1 cellular context compared by ENCODE assay signal in the genomic region with DNA sequence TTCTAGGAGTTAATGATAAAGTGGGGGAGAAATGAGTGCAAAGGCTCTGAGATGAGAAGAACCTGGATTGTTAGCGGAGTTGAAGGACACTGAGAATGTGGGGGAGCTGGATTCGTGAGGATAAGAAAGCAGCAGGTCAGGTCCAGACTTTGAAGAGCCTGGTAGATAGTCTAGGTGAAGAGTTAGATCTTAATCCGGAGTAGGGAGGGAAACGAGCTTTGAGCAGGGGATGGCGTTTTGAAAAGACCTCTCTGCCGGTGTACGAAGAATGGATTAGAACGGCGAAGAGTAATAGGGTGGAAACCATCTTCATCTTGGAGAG.
TF ChIP-seq lines count a peak whose summit lies in the region.

No MANE protein-coding gene starts in this region.

TF ChIP-seq in HepG2, 621 proteins besides CTCF, POLR2A, EP300 and RAD21 (continued from another document and continues in another):
- TF ChIP-seq, protein P1, sequence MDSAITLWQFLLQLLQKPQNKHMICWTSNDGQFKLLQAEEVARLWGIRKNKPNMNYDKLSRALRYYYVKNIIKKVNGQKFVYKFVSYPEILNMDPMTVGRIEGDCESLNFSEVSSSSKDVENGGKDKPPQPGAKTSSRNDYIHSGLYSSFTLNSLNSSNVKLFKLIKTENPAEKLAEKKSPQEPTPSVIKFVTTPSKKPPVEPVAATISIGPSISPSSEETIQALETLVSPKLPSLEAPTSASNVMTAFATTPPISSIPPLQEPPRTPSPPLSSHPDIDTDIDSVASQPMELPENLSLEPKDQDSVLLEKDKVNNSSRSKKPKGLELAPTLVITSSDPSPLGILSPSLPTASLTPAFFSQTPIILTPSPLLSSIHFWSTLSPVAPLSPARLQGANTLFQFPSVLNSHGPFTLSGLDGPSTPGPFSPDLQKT (CRISPR knock-in tag; IDR thresholded peaks at IDR 0.05; ENCODE audit: borderline replicate concordance), result no peak
- TF ChIP-seq ARNT (IDR thresholded peaks at IDR 0.05) (no peak), SALL1 (CRISPR knock-in tag; IDR thresholded peaks at IDR 0.05) (no peak), NBN (conservative IDR thresholded peaks at IDR 0.05) (0 out of 2 replicates have a peak, but pooled peaks have one; percentile 34), FLYWCH1 (CRISPR knock-in tag; IDR thresholded peaks at IDR 0.05) (0 out of 2 replicates have a peak, but pooled peaks have one; percentile 12), KLF6 (CRISPR knock-in tag; IDR thresholded peaks at IDR 0.05) (no peak), ZNF550 (CRISPR knock-in tag; IDR thresholded peaks at IDR 0.05; ENCODE audit: borderline replicate concordance) (no peak), ZNF292 (CRISPR knock-in tag; IDR thresholded peaks at IDR 0.05; ENCODE audit: borderline replicate concordance, low read depth) (0 out of 2 replicates have a peak, but pooled peaks have one; percentile 6), ZNF121 (CRISPR knock-in tag; IDR thresholded peaks at IDR 0.05) (no peak), ZSCAN22 (CRISPR knock-in tag; IDR thresholded peaks at IDR 0.05) (no peak), ZNF598 (CRISPR knock-in tag; IDR thresholded peaks at IDR 0.05; ENCODE audit: borderline replicate concordance) (peak; percentile 79; the same call in 1 of the 2 replicates), KLF9 (CRISPR knock-in tag; IDR thresholded peaks at IDR 0.05; ENCODE audit: low read depth) (no peak), NFIB (CRISPR knock-in tag; IDR thresholded peaks at IDR 0.05; ENCODE audit: borderline replicate concordance) (0 out of 2 replicates have a peak, but pooled peaks have one; percentile 22), RELA (CRISPR knock-in tag; IDR thresholded peaks at IDR 0.05) (no peak), TCF12 (IDR thresholded peaks at IDR 0.05) (no peak), TCF12 (CRISPR knock-in tag; IDR thresholded peaks at IDR 0.05) (0 out of 2 replicates have a peak, but pooled peaks have one; percentile 35), ZSCAN21 (CRISPR knock-in tag; IDR thresholded peaks at IDR 0.05; ENCODE audit: borderline replicate concordance) (no peak), PHF5A (CRISPR knock-in tag; IDR thresholded peaks at IDR 0.05; ENCODE audit: low read depth, unreplicated experiment) (peak; percentile 6), FOXJ3 (CRISPR knock-in tag; IDR thresholded peaks at IDR 0.05; ENCODE audit: borderline replicate concordance) (no peak), IRX3 (CRISPR knock-in tag; IDR thresholded peaks at IDR 0.05; ENCODE audit: borderline replicate concordance, low read depth) (no peak), TEAD2 (CRISPR knock-in tag; IDR thresholded peaks at IDR 0.05) (no peak), ZNF331 (CRISPR knock-in tag; IDR thresholded peaks at IDR 0.05) (no peak), EZH2 (conservative IDR thresholded peaks at IDR 0.05; ENCODE audit: low read depth, low read length) (no peak), ZNF768 (CRISPR knock-in tag; IDR thresholded peaks at IDR 0.05) (no peak), RBAK (CRISPR knock-in tag; IDR thresholded peaks at IDR 0.05) (no peak), HNRNPH1 (optimal IDR thresholded peaks at IDR 0.05; ENCODE audit: low read depth, low read length) (no peak)
- TF ChIP-seq, protein P2, sequence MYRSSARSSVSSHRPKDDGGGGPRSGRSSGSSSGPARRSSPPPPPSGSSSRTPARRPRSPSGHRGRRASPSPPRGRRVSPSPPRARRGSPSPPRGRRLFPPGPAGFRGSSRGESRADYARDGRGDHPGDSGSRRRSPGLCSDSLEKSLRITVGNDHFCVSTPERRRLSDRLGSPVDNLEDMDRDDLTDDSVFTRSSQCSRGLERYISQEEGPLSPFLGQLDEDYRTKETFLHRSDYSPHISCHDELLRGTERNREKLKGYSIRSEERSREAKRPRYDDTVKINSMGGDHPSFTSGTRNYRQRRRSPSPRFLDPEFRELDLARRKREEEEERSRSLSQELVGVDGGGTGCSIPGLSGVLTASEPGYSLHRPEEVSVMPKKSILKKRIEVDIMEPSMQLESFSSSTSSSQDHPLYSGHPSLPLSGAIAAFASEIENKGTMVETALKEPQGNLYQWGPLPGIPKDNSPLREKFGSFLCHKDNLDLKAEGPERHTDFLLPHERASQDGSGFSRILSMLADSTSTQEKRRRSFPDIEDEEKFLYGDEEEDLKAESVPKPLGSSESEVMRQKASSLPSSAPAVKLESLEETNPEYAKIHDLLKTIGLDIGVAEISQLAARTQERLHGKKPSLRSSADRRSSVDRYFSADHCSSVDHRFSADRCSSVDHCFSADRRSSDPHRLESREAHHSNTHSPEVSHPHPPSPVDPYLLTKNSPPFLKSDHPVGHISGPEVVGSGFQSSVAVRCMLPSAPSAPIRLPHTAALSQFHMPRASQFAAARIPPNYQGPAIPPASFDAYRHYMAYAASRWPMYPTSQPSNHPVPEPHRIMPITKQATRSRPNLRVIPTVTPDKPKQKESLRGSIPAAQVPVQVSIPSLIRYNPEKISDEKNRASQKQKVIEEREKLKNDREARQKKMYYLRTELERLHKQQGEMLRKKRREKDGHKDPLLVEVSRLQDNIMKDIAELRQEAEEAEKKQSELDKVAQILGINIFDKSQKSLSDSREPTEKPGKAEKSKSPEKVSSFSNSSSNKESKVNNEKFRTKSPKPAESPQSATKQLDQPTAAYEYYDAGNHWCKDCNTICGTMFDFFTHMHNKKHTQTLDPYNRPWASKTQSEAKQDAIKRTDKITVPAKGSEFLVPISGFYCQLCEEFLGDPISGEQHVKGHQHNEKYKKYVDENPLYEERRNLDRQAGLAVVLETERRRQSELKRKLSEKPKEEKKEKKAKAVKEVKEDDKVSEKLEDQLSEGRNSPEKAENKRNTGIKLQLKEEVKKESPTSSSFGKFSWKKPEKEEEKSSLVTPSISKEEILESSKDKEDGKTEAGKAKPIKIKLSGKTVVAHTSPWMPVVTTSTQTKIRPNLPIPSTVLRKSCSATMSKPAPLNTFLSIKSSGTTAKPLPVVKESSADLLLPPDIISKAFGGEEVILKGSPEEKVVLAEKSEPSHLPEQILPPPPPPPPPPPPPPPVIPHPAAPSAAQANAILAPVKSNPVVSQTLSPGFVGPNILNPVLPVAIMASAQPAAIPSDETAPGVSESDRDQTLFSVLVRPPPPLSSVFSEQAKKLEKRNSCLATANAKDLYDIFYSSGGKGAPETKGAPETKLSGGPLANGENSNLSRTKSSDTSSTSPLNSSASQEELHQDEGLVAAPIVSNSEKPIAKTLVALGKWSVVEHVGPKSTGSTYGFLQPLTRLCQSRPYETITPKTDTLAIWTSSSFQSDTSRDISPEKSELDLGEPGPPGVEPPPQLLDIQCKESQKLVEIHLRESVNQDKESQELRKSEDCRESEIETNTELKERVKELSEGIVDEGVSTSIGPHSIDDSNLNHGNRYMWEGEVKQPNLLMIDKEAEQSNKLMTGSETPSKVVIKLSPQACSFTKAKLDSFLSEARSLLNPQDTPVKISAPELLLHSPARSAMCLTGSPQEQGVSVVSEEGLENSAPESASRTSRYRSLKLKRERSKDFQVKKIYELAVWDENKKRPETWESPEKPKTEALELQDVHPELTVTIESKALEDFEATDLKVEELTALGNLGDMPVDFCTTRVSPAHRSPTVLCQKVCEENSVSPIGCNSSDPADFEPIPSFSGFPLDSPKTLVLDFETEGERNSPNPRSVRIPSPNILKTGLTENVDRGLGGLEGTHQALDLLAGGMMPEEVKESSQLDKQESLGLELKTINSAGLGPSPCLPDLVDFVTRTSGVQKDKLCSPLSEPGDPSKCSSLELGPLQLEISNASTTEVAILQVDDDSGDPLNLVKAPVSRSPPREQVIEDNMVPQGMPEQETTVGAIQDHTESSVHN (CRISPR knock-in tag; IDR thresholded peaks at IDR 0.05), result no peak
- TF ChIP-seq, protein P3, sequence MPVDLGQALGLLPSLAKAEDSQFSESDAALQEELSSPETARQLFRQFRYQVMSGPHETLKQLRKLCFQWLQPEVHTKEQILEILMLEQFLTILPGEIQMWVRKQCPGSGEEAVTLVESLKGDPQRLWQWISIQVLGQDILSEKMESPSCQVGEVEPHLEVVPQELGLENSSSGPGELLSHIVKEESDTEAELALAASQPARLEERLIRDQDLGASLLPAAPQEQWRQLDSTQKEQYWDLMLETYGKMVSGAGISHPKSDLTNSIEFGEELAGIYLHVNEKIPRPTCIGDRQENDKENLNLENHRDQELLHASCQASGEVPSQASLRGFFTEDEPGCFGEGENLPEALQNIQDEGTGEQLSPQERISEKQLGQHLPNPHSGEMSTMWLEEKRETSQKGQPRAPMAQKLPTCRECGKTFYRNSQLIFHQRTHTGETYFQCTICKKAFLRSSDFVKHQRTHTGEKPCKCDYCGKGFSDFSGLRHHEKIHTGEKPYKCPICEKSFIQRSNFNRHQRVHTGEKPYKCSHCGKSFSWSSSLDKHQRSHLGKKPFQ (CRISPR knock-in tag; IDR thresholded peaks at IDR 0.05; ENCODE audit: insufficient replicate concordance), result peak; percentile 59
- TF ChIP-seq, protein P4, sequence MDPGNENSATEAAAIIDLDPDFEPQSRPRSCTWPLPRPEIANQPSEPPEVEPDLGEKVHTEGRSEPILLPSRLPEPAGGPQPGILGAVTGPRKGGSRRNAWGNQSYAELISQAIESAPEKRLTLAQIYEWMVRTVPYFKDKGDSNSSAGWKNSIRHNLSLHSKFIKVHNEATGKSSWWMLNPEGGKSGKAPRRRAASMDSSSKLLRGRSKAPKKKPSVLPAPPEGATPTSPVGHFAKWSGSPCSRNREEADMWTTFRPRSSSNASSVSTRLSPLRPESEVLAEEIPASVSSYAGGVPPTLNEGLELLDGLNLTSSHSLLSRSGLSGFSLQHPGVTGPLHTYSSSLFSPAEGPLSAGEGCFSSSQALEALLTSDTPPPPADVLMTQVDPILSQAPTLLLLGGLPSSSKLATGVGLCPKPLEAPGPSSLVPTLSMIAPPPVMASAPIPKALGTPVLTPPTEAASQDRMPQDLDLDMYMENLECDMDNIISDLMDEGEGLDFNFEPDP (CRISPR knock-in tag; conservative IDR thresholded peaks at IDR 0.05), result no peak
- TF ChIP-seq, protein P5, sequence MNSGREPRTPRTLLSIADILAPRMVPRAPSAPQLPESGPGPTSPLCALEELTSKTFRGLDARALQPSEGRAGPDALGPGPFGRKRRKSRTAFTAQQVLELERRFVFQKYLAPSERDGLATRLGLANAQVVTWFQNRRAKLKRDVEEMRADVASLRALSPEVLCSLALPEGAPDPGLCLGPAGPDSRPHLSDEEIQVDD (CRISPR knock-in tag; IDR thresholded peaks at IDR 0.05; ENCODE audit: borderline replicate concordance), result no peak
- TF ChIP-seq, protein P6, sequence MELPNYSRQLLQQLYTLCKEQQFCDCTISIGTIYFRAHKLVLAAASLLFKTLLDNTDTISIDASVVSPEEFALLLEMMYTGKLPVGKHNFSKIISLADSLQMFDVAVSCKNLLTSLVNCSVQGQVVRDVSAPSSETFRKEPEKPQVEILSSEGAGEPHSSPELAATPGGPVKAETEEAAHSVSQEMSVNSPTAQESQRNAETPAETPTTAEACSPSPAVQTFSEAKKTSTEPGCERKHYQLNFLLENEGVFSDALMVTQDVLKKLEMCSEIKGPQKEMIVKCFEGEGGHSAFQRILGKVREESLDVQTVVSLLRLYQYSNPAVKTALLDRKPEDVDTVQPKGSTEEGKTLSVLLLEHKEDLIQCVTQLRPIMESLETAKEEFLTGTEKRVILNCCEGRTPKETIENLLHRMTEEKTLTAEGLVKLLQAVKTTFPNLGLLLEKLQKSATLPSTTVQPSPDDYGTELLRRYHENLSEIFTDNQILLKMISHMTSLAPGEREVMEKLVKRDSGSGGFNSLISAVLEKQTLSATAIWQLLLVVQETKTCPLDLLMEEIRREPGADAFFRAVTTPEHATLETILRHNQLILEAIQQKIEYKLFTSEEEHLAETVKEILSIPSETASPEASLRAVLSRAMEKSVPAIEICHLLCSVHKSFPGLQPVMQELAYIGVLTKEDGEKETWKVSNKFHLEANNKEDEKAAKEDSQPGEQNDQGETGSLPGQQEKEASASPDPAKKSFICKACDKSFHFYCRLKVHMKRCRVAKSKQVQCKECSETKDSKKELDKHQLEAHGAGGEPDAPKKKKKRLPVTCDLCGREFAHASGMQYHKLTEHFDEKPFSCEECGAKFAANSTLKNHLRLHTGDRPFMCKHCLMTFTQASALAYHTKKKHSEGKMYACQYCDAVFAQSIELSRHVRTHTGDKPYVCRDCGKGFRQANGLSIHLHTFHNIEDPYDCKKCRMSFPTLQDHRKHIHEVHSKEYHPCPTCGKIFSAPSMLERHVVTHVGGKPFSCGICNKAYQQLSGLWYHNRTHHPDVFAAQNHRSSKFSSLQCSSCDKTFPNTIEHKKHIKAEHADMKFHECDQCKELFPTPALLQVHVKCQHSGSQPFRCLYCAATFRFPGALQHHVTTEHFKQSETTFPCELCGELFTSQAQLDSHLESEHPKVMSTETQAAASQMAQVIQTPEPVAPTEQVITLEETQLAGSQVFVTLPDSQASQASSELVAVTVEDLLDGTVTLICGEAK (IDR thresholded peaks at IDR 0.05), result peak; percentile 18
- TF ChIP-seq, protein P6 (CRISPR knock-in tag; IDR thresholded peaks at IDR 0.05), result peak; percentile 39; the same call in 1 of the 2 replicates
- TF ChIP-seq, protein P7, sequence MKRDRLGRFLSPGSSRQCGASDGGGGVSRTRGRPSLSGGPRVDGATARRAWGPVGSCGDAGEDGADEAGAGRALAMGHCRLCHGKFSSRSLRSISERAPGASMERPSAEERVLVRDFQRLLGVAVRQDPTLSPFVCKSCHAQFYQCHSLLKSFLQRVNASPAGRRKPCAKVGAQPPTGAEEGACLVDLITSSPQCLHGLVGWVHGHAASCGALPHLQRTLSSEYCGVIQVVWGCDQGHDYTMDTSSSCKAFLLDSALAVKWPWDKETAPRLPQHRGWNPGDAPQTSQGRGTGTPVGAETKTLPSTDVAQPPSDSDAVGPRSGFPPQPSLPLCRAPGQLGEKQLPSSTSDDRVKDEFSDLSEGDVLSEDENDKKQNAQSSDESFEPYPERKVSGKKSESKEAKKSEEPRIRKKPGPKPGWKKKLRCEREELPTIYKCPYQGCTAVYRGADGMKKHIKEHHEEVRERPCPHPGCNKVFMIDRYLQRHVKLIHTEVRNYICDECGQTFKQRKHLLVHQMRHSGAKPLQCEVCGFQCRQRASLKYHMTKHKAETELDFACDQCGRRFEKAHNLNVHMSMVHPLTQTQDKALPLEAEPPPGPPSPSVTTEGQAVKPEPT (CRISPR knock-in tag; IDR thresholded peaks at IDR 0.05; ENCODE audit: low read depth), result no peak
